Comparison of ENCODE assay signal across 24 cellular contexts in the genomic region with DNA sequence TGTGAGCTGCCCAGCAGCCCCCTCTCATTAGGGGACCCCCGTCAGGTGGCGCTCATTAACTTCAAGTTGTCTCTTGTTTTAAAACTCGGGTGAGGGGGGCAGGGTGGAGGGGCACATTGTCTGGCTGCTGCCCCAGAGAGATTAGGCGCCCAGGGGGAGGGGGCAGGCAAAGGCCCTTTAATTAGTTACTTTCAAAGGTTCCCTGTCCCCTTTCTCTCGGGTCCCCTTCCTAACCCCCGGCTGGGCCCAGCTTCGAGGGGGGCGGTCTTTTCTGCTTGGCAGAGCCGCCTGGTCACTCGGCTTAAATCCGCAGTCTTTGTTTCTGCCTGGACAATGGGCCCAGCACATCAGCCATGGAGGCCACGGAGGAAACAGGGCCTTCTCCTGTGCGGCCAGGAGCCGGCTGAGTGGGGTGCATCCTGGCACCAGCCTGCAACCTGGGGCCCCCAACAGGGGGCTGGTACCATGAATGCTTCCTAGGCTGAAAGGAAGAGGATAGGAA. TPM values are rescaled to one million over a fixed set of nuclear protein-coding genes. Genes with fewer than 3 reads are reported as not detected.
A peak's percentile ranks its signal among the peaks of the same experiment; 100 is the strongest.
DNase-seq lines count a peak whose midpoint lies in the region; ATAC-seq, FAIRE-seq and TF ChIP-seq lines count a peak whose summit lies in the region.
"Had no signal": no experiment of that assay in that cellular context is flagged by ENCODE, and none has a peak within 500 bp of the region (broad histone marks: within the 10 kb centered on the region; RNA-seq: fewer than 3 reads in every experiment).

No MANE protein-coding gene starts in this region.

- intact Hi-C loops in HepG2 (cut with micrococcal nuclease; ENCODE audit: unreplicated experiment), result no loop called here
- intact Hi-C loops in right lobe of liver (cut with DNase I), result loop anchor here in 1 of 2 donors (10.0 kb wide), 3 partner anchors 209 to 549 kb away; no protein-coding TSS in a partner anchor
- intact Hi-C loops in aorta (cut with DNase I), result loop anchor here in 1 of 2 donors (10.0 kb wide), 1 partner anchor 309 kb away; no protein-coding TSS in a partner anchor

- TF ChIP-seq CTCF in HepG2 (CRISPR knock-in tag; IDR thresholded peaks at IDR 0.05), result no peak
- no peak for TF ChIP-seq CTCF in right lobe of liver (IDR thresholded peaks at IDR 0.05)

- no peak overlapping the region for H3K9ac ChIP-seq in HepG2 (ENCODE audit: insufficient read depth, low read depth, low read length)
- peak overlapping the region; percentile 45; the same call in 1 of the 2 replicates for H3K9ac ChIP-seq in iPS-20b (ENCODE audit: low read depth, low read length)
- H3K9ac ChIP-seq in neuronal stem cell (ENCODE audit: low read depth, low read length, poor library complexity), result no peak overlapping the region
- H3K9ac ChIP-seq: BLaER1 treated with 17β-estradiol and CSF1 and Interleukin-3, amounts not matched to agents 10 nM and 100 nM; GM23248 had no signal

- POLR2A ChIA-PET in HepG2 (lab: Yijun Ruan, JAX), result no interaction called here

- H3K18ac ChIP-seq in neuronal stem cell (ENCODE audit: low read length), result peak overlapping the region; percentile 81

- in situ Hi-C loops in HepG2 (cut with HindIII; ENCODE audit: extremely low pct_ligation_motif_present, low pct_unique_long_range_greater_than_20kb), result no loop called here

- H2BK12ac ChIP-seq in neuronal stem cell (ENCODE audit: low read length), result no peak overlapping the region

- H4K8ac ChIP-seq in neuronal stem cell (ENCODE audit: low read depth, low read length), result no peak overlapping the region

- FAIRE-seq in HepG2 (lab: Jason Lieb, UNC), result no peak
- FAIRE-seq: A549, GM12878, GM19239 had no signal

- H3K36me3 ChIP-seq in HepG2 (replicated peaks in 1 of 2; ENCODE audit: control insufficient read depth in 1 of 2, insufficient read depth in 2 of 2, low read length in 2 of 2) (no peaks in the 10 kb centered on the region), right lobe of liver (no peaks in the 10 kb centered on the region), iPS-20b (ENCODE audit: insufficient read depth, low read depth, low read length) (no peaks in the 10 kb centered on the region), neuronal stem cell (replicated peaks in 1 of 2; ENCODE audit: control insufficient read depth in 2 of 2, insufficient read depth in 2 of 2, low read length in 2 of 2) (no peaks in the 10 kb centered on the region), aorta (ENCODE audit: control insufficient read depth in 1 of 2, insufficient read depth in 2 of 2, low read length in 1 of 2) (no peaks in the 10 kb centered on the region)
- H3K36me3 ChIP-seq: BE2C; BLaER1 treated with 17β-estradiol and CSF1 and Interleukin-3, amounts not matched to agents 10 nM and 100 nM had no signal

- H3K23ac ChIP-seq in neuronal stem cell (ENCODE audit: low read depth, low read length, poor library complexity), result no peak overlapping the region

- H3K4me1 ChIP-seq in HepG2 (ENCODE audit: insufficient read depth, low read length) (peaks cover 66% of the 10 kb centered on the region), right lobe of liver (peaks cover 0 to 23% (median 6%) of the 10 kb centered on the region in 4 donors), iPS-20b (ENCODE audit: insufficient read depth, low read length) (no peaks in the 10 kb centered on the region; the same call in 1 of the 2 replicates), neuronal stem cell (ENCODE audit: control insufficient read depth in 2 of 2, insufficient read depth in 1 of 2, low read depth in 1 of 2, low read length in 2 of 2) (peaks cover 13 to 44% of the 10 kb centered on the region in 2 donors), aorta (ENCODE audit: control insufficient read depth in 1 of 2, insufficient read depth in 2 of 2, low read length in 2 of 2) (no peaks in the 10 kb centered on the region)

- H3K4me2 ChIP-seq in HepG2 (ENCODE audit: low read depth, low read length), result no peak overlapping the region
- peak overlapping the region; percentile 26 for H3K4me2 ChIP-seq in neuronal stem cell (ENCODE audit: insufficient read depth, low read length, poor library complexity, severe bottlenecking)
- H3K4me2 ChIP-seq: A549; BLaER1 treated with 17β-estradiol and CSF1 and Interleukin-3, amounts not matched to agents 10 nM and 100 nM had no signal

- no peak for TF ChIP-seq EP300 in HepG2 (IDR thresholded peaks at IDR 0.05; ENCODE audit: low read depth in 2 of 2, low read length in 2 of 2)
- no peak for TF ChIP-seq EP300 in HepG2 (CRISPR knock-in tag; IDR thresholded peaks at IDR 0.05; ENCODE audit: borderline replicate concordance)

- H3K27ac ChIP-seq in HepG2 (ENCODE audit: extremely low read length, insufficient read depth, low read length) (no peak overlapping the region), right lobe of liver (no peak overlapping the region), iPS-20b (ENCODE audit: low read length) (no peak overlapping the region), neuronal stem cell (replicated peaks; ENCODE audit: low read length) (peak overlapping the region; percentile 65), aorta (ENCODE audit: low read depth in 1 of 2, low read length in 2 of 2) (no peak overlapping the region)
- H3K27ac ChIP-seq: BLaER1 treated with 17β-estradiol and CSF1 and Interleukin-3, amounts not matched to agents 10 nM and 100 nM; GM23248 had no signal

- BruUV-seq in HepG2 (replicated peaks; lab: Mats Ljungman, UMichigan), result no TSS peak

- CTCF ChIA-PET in HepG2 (lab: Yijun Ruan, JAX; ENCODE audit: low intra/inter-chr PET ratio, low total read pairs), result no interaction called here

- H3K27me3 ChIP-seq in HepG2 (ENCODE audit: control insufficient read depth in 1 of 2, insufficient read depth in 2 of 2, low read length in 2 of 2) (peaks cover 2 to 6% of the 10 kb centered on the region in 2 experiments; a peak in 2 of 5 replicates), right lobe of liver (no peaks in the 10 kb centered on the region), iPS-20b (ENCODE audit: insufficient read depth, low read length) (peaks cover 58% of the 10 kb centered on the region), neuronal stem cell (ENCODE audit: control insufficient read depth in 3 of 3, insufficient read depth in 3 of 3, low read depth in 1 of 3, low read length in 3 of 3) (peaks cover 0 to 67% (median 0%) of the 10 kb centered on the region in 3 experiments), aorta (ENCODE audit: control insufficient read depth in 1 of 2, insufficient read depth in 2 of 2, low read length in 1 of 2) (no peaks in the 10 kb centered on the region)
- H3K27me3 ChIP-seq: BE2C; BLaER1 treated with 17β-estradiol and CSF1 and Interleukin-3, amounts not matched to agents 10 nM and 100 nM had no signal

- H2AFZ ChIP-seq in HepG2 (ENCODE audit: low read length) (no peak overlapping the region), neuronal stem cell (ENCODE audit: low read length) (peak overlapping the region; percentile 79)
- H2AFZ ChIP-seq: GM23248 had no signal

- no peak overlapping the region for H2BK120ac ChIP-seq in neuronal stem cell (ENCODE audit: low read depth, low read length)

- H3K4me3 ChIP-seq in HepG2 (replicated peaks in 1 of 3; ENCODE audit: insufficient read depth in 1 of 3, low read depth in 2 of 3, low read length in 3 of 3) (no peak overlapping the region), right lobe of liver (no peak overlapping the region), iPS-20b (ENCODE audit: low read length) (no peak overlapping the region), neuronal stem cell (ENCODE audit: low read length in 2 of 2) (no peak overlapping the region), aorta (ENCODE audit: low read length in 2 of 2) (no peak overlapping the region)
- H3K4me3 ChIP-seq: A549; BLaER1 treated with 17β-estradiol and CSF1 and Interleukin-3, amounts not matched to agents 10 nM and 100 nM; GM12878; GM23248 had no signal

- H2BK15ac ChIP-seq in neuronal stem cell (ENCODE audit: low read length), result no peak overlapping the region

- no peak overlapping the region for H2AK5ac ChIP-seq in neuronal stem cell (ENCODE audit: low read depth, low read length)

- H3K4ac ChIP-seq in neuronal stem cell (ENCODE audit: low read length), result no peak overlapping the region

- TF ChIP-seq POLR2A in HepG2 (IDR thresholded peaks at IDR 0.05; ENCODE audit: insufficient read depth in 1 of 2, low read depth in 2 of 2, low read length in 2 of 2), result no peak
- no peak for TF ChIP-seq POLR2A in right lobe of liver (IDR thresholded peaks at IDR 0.05)

- 63% methylated on average over 8 of the region's 14 CpGs for WGBS in HepG2 (ENCODE audit: low lambda C conversion rate)
- WGBS in right lobe of liver (ENCODE audit: insufficient coverage, low coverage, low lambda C conversion rate, missing lambda C conversion rate), result 57% methylated on average over 8 of the region's 14 CpGs
- WGBS in neuronal stem cell (ENCODE audit: extremely low coverage in 2 of 2, insufficient read length in 2 of 2, insufficient replicate concordance in 1 of 2), 2 donors, result no CpG with 5 or more reads among the region's 14 CpGs
- 58 to 64% methylated on average over 14 of the region's 14 CpGs for WGBS in aorta, 2 donors

- H3K79me2 ChIP-seq in HepG2 (ENCODE audit: insufficient read depth, low read length), result no peaks in the 10 kb centered on the region

- no peaks in the 10 kb centered on the region for H4K20me1 ChIP-seq in HepG2 (ENCODE audit: insufficient read depth, low read length)
- H4K20me1 ChIP-seq: BLaER1 treated with 17β-estradiol and CSF1 and Interleukin-3, amounts not matched to agents 10 nM and 100 nM had no signal

- ATAC-seq in HepG2 (no peak), right lobe of liver (no peak), aorta (ENCODE audit: low FRiP score) (no peak), HG03095 (IDR thresholded peaks at IDR 0.05; ENCODE audit: unreplicated experiment) (no peak)
- ATAC-seq: A549, GM12878, HCT116 had no signal

- TF ChIP-seq RAD21 in HepG2 (CRISPR knock-in tag; IDR thresholded peaks at IDR 0.05), result no peak

- no peak overlapping the region for H2BK5ac ChIP-seq in neuronal stem cell (ENCODE audit: low read length)

- H3K9me3 ChIP-seq in HepG2 (ENCODE audit: low read length), result no peaks in the 10 kb centered on the region
- no peaks in the 10 kb centered on the region for H3K9me3 ChIP-seq in right lobe of liver
- no peaks in the 10 kb centered on the region for H3K9me3 ChIP-seq in iPS-20b (ENCODE audit: insufficient read depth, low read depth, low read length)
- no peaks in the 10 kb centered on the region for H3K9me3 ChIP-seq in neuronal stem cell (replicated peaks in 1 of 2; ENCODE audit: control insufficient read depth in 2 of 2, insufficient read depth in 1 of 2, low read depth in 1 of 2, low read length in 2 of 2)
- no peaks in the 10 kb centered on the region for H3K9me3 ChIP-seq in aorta (ENCODE audit: control insufficient read depth, low read length)
- H3K9me3 ChIP-seq: A549; BE2C; BLaER1 treated with 17β-estradiol and CSF1 and Interleukin-3, amounts not matched to agents 10 nM and 100 nM had no signal

- DNase-seq in HepG2 (ENCODE audit: low spot score), result no peak
- no peak for DNase-seq in right lobe of liver
- DNase-seq in neuronal stem cell (ENCODE audit: low spot score), result peak; percentile 84
- peak; percentile 15 to 43 for DNase-seq in aorta
- no peak for DNase-seq in DMS 273 treated with DMSO at 0.1 percent for 48 hours (lab: John Stamatoyannopoulos, UW)
- DNase-seq in activated CD8-positive, alpha-beta memory T cell treated with anti-CD3 and anti-CD28 coated beads, Interleukin-2, amount 50 U/mL, for 48 hours, result no peak
- DNase-seq: 8988T; AML-193; BE2C; Calu3; CD4-positive, alpha-beta memory T cell; COR-L47; DMS79; EL; GDM1; GM23248; H9 had no signal

- no peak overlapping the region for H3K14ac ChIP-seq in neuronal stem cell (ENCODE audit: low read length)

- no peak overlapping the region for H4K91ac ChIP-seq in neuronal stem cell (ENCODE audit: low read depth, low read length, poor library complexity)

- no peaks in the 10 kb centered on the region for H3K79me1 ChIP-seq in neuronal stem cell (ENCODE audit: low read depth, low read length)

RNA-seq across cellular contexts. Expression of a gene that starts 38.9 kb away (rescaled TPM):
- total RNA-seq in HepG2 (2016; rRNA removed; fragmentation: Illumina TruSeq; extraction: Trizol), result 48.1 and 59.8 TPM in 2 replicates
- total RNA-seq in HepG2 (2016; cell fraction: cytosol; rRNA removed; fragmentation: Illumina TruSeq; extraction: Trizol; ENCODE audit: low read depth), result 35.7 and 39.2 TPM in 2 replicates
- total RNA-seq in HepG2 (2016; cell fraction: insoluble cytoplasmic fraction; rRNA removed; fragmentation: Illumina TruSeq; extraction: Trizol), result 48.7 and 55.8 TPM in 2 replicates
- 37.2 and 42.1 TPM in 2 replicates for total RNA-seq in HepG2 (2016; cell fraction: membrane; rRNA removed; fragmentation: Illumina TruSeq; extraction: Trizol)
- 58.3 and 64.6 TPM in 2 replicates for total RNA-seq in HepG2 (2016; cell fraction: nucleus; rRNA removed; fragmentation: Illumina TruSeq; extraction: Trizol)
- polyA plus RNA-seq in HepG2 (2011; rRNA removed), result 12.2 and 12.6 TPM in 2 replicates
- 5.8 and 6.0 TPM in 2 replicates for polyA plus RNA-seq in HepG2 (2011; cell fraction: cytosol; rRNA removed)
- polyA plus RNA-seq in HepG2 (2011; cell fraction: nucleus; rRNA removed), result 18.9 and 23.2 TPM in 2 replicates
- 15.3 and 20.8 TPM in 2 replicates for polyA plus RNA-seq in HepG2 (2012)
- polyA plus RNA-seq in HepG2 (2016; cell fraction: cytosol; fragmentation: Illumina TruSeq; extraction: Trizol; ENCODE audit: low read depth), result 3.5 and 4.7 TPM in 2 replicates
- 30.2 and 31.7 TPM in 2 replicates for polyA plus RNA-seq in HepG2 (2016; cell fraction: insoluble cytoplasmic fraction; fragmentation: Illumina TruSeq; extraction: Trizol; ENCODE audit: low read depth)
- polyA plus RNA-seq in HepG2 (2016; cell fraction: membrane; fragmentation: Illumina TruSeq; extraction: Trizol; ENCODE audit: low read depth), result 7.6 and 8.6 TPM in 2 replicates
- polyA plus RNA-seq in HepG2 (2016; cell fraction: nucleus; fragmentation: Illumina TruSeq; extraction: Trizol; ENCODE audit: insufficient read depth, low read depth), result 55.6 and 64.3 TPM in 2 replicates
- 9.0 and 14.8 TPM in 2 replicates for polyA minus RNA-seq in HepG2 (2011; rRNA and poly(A)+ RNA removed; ENCODE audit: low replicate concordance)
- 15.4 and 17.1 TPM in 2 replicates for polyA minus RNA-seq in HepG2 (2011; cell fraction: cytosol; rRNA and poly(A)+ RNA removed)
- 88.7 and 96.8 TPM in 2 replicates for polyA minus RNA-seq in HepG2 (2011; cell fraction: nucleus; rRNA and poly(A)+ RNA removed)
- total RNA-seq in right lobe of liver, result 10 to 100 TPM in 3 of 6 experiments, 1 to 10 TPM in 3; 7.1 to 14.2 (median 10.0) TPM
- polyA plus RNA-seq in neuronal stem cell (2013, experiment 1 of 2), result 9.2 TPM
- polyA plus RNA-seq in neuronal stem cell (2013, experiment 2 of 2), result 8.8 TPM
- 10 to 100 TPM; 20.3 to 38.3 TPM for total RNA-seq in aorta
- 10 to 100 TPM in 1 of 2 donors, 1 to 10 TPM in 1; 5.6 to 13.2 TPM for polyA plus RNA-seq in aorta

Comparison
In these comparisons a context has a peak if more than half of its experiments do, and no peak if none do; other contexts are left out.
1. DNase-seq: peak in neuronal stem cell (single experiment) and aorta (2 of 2); none in HepG2 (single experiment), right lobe of liver (0 of 3), DMS 273 treated with DMSO at 0.1 percent for 48 hours (single experiment) and activated CD8-positive, alpha-beta memory T cell treated with anti-CD3 and anti-CD28 coated beads, Interleukin-2, amount 50 U/mL, for 48 hours (single experiment).